In genomic region chr15:41797194-41797593, GRCh38 we compare ENCODE assay signal across 1 cellular context.
TF ChIP-seq lines count a peak whose summit lies in the region.

No MANE protein-coding gene starts in this region.

TF ChIP-seq in HepG2, 621 proteins besides CTCF, POLR2A, EP300 and RAD21:
- TF ChIP-seq NFE2L2 (IDR thresholded peaks at IDR 0.05; ENCODE audit: low read length) (no peak), CREBL2 (CRISPR knock-in tag; IDR thresholded peaks at IDR 0.05; ENCODE audit: borderline replicate concordance) (no peak), E2F2 (CRISPR knock-in tag; IDR thresholded peaks at IDR 0.05; ENCODE audit: borderline replicate concordance) (no peak), YEATS2 (CRISPR knock-in tag; IDR thresholded peaks at IDR 0.05; ENCODE audit: borderline replicate concordance) (no peak), ZNF331 (CRISPR knock-in tag; IDR thresholded peaks at IDR 0.05) (no peak), SUZ12 (IDR thresholded peaks at IDR 0.05; ENCODE audit: low read depth, low read length) (no peak), ZNF207 (IDR thresholded peaks at IDR 0.05; ENCODE audit: borderline replicate concordance) (no peak), EED (CRISPR knock-in tag; IDR thresholded peaks at IDR 0.05) (no peak), ZNF558 (CRISPR knock-in tag; IDR thresholded peaks at IDR 0.05; ENCODE audit: borderline replicate concordance) (no peak), HINFP (CRISPR knock-in tag; IDR thresholded peaks at IDR 0.05; ENCODE audit: low read depth) (no peak), CBFB (CRISPR knock-in tag; IDR thresholded peaks at IDR 0.05) (no peak), HNF1A (IDR thresholded peaks at IDR 0.05; ENCODE audit: low read depth) (no peak), HNF1A (CRISPR knock-in tag; IDR thresholded peaks at IDR 0.05; ENCODE audit: borderline replicate concordance) (no peak), TAF15 (IDR thresholded peaks at IDR 0.05; ENCODE audit: low read depth, low read length, poor library complexity, severe bottlenecking) (no peak), GRHL1 (CRISPR knock-in tag; conservative IDR thresholded peaks at IDR 0.05) (no peak)
TF ChIP-seq in HepG2: peak in this region for 0.
